Comparison of ENCODE assay signal across 13 cellular contexts in the genomic region with DNA sequence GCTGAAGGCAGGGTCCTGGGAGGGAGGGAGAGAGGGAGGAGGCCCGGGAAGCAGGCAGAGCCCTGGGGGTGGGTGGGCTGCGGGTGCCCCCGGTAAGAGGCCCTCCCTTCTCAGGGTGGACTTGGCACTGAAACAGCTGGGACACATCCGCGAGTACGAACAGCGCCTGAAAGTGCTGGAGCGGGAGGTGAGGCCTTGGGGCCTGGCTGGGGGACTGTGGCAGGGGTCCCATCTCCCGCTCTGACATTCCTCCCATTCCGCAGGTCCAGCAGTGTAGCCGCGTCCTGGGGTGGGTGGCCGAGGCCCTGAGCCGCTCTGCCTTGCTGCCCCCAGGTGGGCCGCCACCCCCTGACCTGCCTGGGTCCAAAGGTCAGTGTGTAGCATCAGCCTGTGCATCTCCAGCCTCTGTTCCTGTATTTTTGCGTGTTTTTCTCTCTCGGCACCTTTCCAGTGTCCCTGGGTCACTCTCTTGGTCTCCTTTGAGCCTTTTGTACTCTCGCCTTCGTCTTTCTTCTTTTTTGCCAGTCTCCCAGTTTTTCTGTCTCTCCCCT.
DNase-seq lines count a peak whose midpoint lies in the region; ATAC-seq and TF ChIP-seq lines count a peak whose summit lies in the region.
"Had no signal": no experiment of that assay in that cellular context is flagged by ENCODE, and none has a peak within 500 bp of the region (broad histone marks: within the 10 kb centered on the region; RNA-seq: fewer than 3 reads in every experiment).

No MANE protein-coding gene starts in this region.

- H3K27ac ChIP-seq in BLaER1 (peak overlapping the region; percentile 40), SK-N-MC (peak overlapping the region; percentile 100)
- H3K27ac ChIP-seq: uterus had no signal

- DNase-seq in SK-N-MC (ENCODE audit: low read depth, low spot score) (no peak), retinal pigment epithelial cell (ENCODE audit: low read depth) (no peak), SKM-1 (lab: John Stamatoyannopoulos, UW; ENCODE audit: unreplicated experiment) (no peak), GM13976 (ENCODE audit: low spot score) (no peak), D341Med (ENCODE audit: low spot score) (no peak)
- DNase-seq: KBM-7, kidney glomerular epithelial cell, NCI-H2227 treated with DMSO at 0.1 percent for 48 hours, SIG-M5 had no signal

- no peaks in the 10 kb centered on the region for H3K27me3 ChIP-seq in BLaER1
- H3K27me3 ChIP-seq in iPS-15b (ENCODE audit: control insufficient read depth, insufficient read depth, low read length), result no peaks in the 10 kb centered on the region
- H3K27me3 ChIP-seq: uterus had no signal

- no peak for TF ChIP-seq CTCF in retinal pigment epithelial cell (conservative IDR thresholded peaks at IDR 0.05; ENCODE audit: low read depth, low read length)
- no peak for TF ChIP-seq CTCF in GM13976 (IDR thresholded peaks at IDR 0.05; ENCODE audit: borderline replicate concordance, control extremely low read depth, extremely low read depth, insufficient read depth, missing control alignments)

- H3K4me1 ChIP-seq in BLaER1 (peaks cover 62% of the 10 kb centered on the region), iPS-15b (ENCODE audit: control insufficient read depth, insufficient read depth, low read length) (no peaks in the 10 kb centered on the region)
- H3K4me1 ChIP-seq: uterus had no signal

- H3K4me3 ChIP-seq in BLaER1, result no peak overlapping the region
- H3K4me3 ChIP-seq in SK-N-MC, result peak overlapping the region; percentile 85
- peak overlapping the region; percentile 56 for H3K4me3 ChIP-seq in iPS-15b (ENCODE audit: low read depth, low read length)
- H3K4me3 ChIP-seq in retinal pigment epithelial cell (ENCODE audit: low read length), result peak overlapping the region; percentile 34

- no peak for ATAC-seq in HG02763 (IDR thresholded peaks at IDR 0.05; ENCODE audit: unreplicated experiment)

- in situ Hi-C loops in GM13976 (cut with MboI; ENCODE audit: low sequenced_read_pairs, unreplicated experiment), result no loop called here

- H3K9me3 ChIP-seq in BLaER1 (no peaks in the 10 kb centered on the region), SK-N-MC (ENCODE audit: low read depth, low read length) (no peaks in the 10 kb centered on the region), iPS-15b (ENCODE audit: control insufficient read depth, insufficient read depth, low read length) (no peaks in the 10 kb centered on the region)
- H3K9me3 ChIP-seq: uterus had no signal

- H4K20me1 ChIP-seq in BLaER1, result no peaks in the 10 kb centered on the region

- peak overlapping the region; percentile 69 for H3K4me2 ChIP-seq in BLaER1

- H3K36me3 ChIP-seq in BLaER1 (no peaks in the 10 kb centered on the region), SK-N-MC (ENCODE audit: insufficient read depth, low read length) (peaks cover 41% of the 10 kb centered on the region), iPS-15b (ENCODE audit: control insufficient read depth, insufficient read depth, low read length) (no peaks in the 10 kb centered on the region)
- H3K36me3 ChIP-seq: uterus had no signal

- H3K9ac ChIP-seq in BLaER1, result no peak overlapping the region
- peak overlapping the region; percentile 99 for H3K9ac ChIP-seq in SK-N-MC (ENCODE audit: insufficient read length)
- H3K9ac ChIP-seq in iPS-15b (ENCODE audit: low read depth, low read length), result peak overlapping the region; percentile 60
